In the genomic region with DNA sequence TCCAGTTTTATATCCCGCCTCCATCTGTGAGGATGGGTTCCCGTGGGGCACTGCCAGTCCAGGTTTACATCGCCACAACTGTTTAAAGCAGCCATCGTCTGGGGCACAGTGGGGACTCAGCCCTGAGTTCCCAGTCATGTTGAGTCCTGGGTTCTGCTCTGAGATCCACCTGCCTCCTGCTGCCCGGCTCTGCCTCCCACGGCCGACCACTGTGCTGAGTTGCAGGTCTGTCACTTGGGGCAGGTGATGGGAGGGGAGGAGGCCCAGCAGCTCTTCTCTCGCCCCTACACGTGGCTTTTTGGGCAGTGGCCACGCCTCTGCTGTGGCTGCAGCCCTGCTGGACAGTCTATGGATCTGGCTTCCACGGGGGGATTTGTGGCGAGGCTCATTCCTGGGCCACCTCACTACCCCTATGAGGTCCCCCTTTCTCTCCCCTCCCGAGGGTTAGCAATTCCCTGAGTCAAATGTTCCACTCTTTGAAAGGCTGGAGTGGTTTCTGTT, we compare ENCODE assay signal across 24 cellular contexts.
DNase-seq lines count a peak whose midpoint lies in the region; ATAC-seq and TF ChIP-seq lines count a peak whose summit lies in the region.
"Had no signal": no experiment of that assay in that cellular context is flagged by ENCODE, and none has a peak within 500 bp of the region (broad histone marks: within the 10 kb centered on the region; RNA-seq: fewer than 3 reads in every experiment).

No MANE protein-coding gene starts in this region.

- intact Hi-C loops in left cardiac atrium (cut with DNase I): no loop called here

- H3K4me3 ChIP-seq in mesenchymal stem cell (ENCODE audit: insufficient read depth in 1 of 2, low read depth in 1 of 2, low read length in 2 of 2): no peak overlapping the region
- H3K4me3 ChIP-seq in effector memory CD4-positive, alpha-beta T cell (ENCODE audit: insufficient read depth, low read depth, low read length, poor library complexity, severe bottlenecking): no peak overlapping the region
- H3K4me3 ChIP-seq: GM23338, K562, thyroid gland had no signal

- H3K27ac ChIP-seq in mesenchymal stem cell (ENCODE audit: low read length, poor library complexity, severe bottlenecking): no peak overlapping the region
- H3K27ac ChIP-seq in effector memory CD4-positive, alpha-beta T cell (ENCODE audit: insufficient read depth, low read length, poor library complexity, severe bottlenecking): no peak overlapping the region
- H3K27ac ChIP-seq: thyroid gland had no signal

- H3K27me3 Mint-ChIP-seq in osteocyte (ENCODE audit: unreplicated experiment): no peaks in the 10 kb centered on the region
- peaks cover 4 to 6% of the 10 kb centered on the region in 2 donors for H3K27me3 Mint-ChIP-seq in stimulated activated naive B cell treated with anti-CD40 and anti-IgM and Interleukin-4, amounts not matched to agents 10 μg/mL and 1 μg/mL and 100 μg/mL, for 72 hours
- H3K27me3 Mint-ChIP-seq: brain had no signal

- H3K9me3 Mint-ChIP-seq in osteocyte (ENCODE audit: unreplicated experiment): no peaks in the 10 kb centered on the region
- H3K9me3 Mint-ChIP-seq in stimulated activated naive B cell treated with anti-CD40 and anti-IgM and Interleukin-4, amounts not matched to agents 10 μg/mL and 1 μg/mL and 100 μg/mL, for 72 hours: peaks cover 0 to 2% of the 10 kb centered on the region in 2 donors
- H3K9me3 Mint-ChIP-seq: GM23338 had no signal

- H3K27ac Mint-ChIP-seq in osteocyte (ENCODE audit: unreplicated experiment): no peak overlapping the region
- no peak overlapping the region for H3K27ac Mint-ChIP-seq in stimulated activated naive B cell treated with anti-CD40 and anti-IgM and Interleukin-4, amounts not matched to agents 10 μg/mL and 1 μg/mL and 100 μg/mL, for 72 hours
- H3K27ac Mint-ChIP-seq: GM23338 had no signal

- no peak overlapping the region for H2BK5ac ChIP-seq in mesenchymal stem cell (ENCODE audit: low read depth, low read length, poor library complexity, severe bottlenecking)

- H3K4me1 Mint-ChIP-seq in osteocyte (ENCODE audit: unreplicated experiment): peaks cover 2% of the 10 kb centered on the region
- H3K4me1 Mint-ChIP-seq in stimulated activated naive B cell treated with anti-CD40 and anti-IgM and Interleukin-4, amounts not matched to agents 10 μg/mL and 1 μg/mL and 100 μg/mL, for 72 hours: peaks cover 30 to 37% of the 10 kb centered on the region in 2 donors
- H3K4me1 Mint-ChIP-seq: GM23338 had no signal

- H3K4me3 Mint-ChIP-seq in osteocyte (ENCODE audit: unreplicated experiment): no peak overlapping the region
- no peak overlapping the region for H3K4me3 Mint-ChIP-seq in stimulated activated naive B cell treated with anti-CD40 and anti-IgM and Interleukin-4, amounts not matched to agents 10 μg/mL and 1 μg/mL and 100 μg/mL, for 72 hours
- H3K4me3 Mint-ChIP-seq: brain, GM23338 had no signal

- no peaks in the 10 kb centered on the region for H3K36me3 Mint-ChIP-seq in osteocyte (ENCODE audit: unreplicated experiment)
- no peaks in the 10 kb centered on the region for H3K36me3 Mint-ChIP-seq in stimulated activated naive B cell treated with anti-CD40 and anti-IgM and Interleukin-4, amounts not matched to agents 10 μg/mL and 1 μg/mL and 100 μg/mL, for 72 hours
- H3K36me3 Mint-ChIP-seq: brain had no signal

- H3K4ac ChIP-seq in mesenchymal stem cell (ENCODE audit: low read depth in 1 of 2, low read length in 2 of 2): no peak overlapping the region

- H3K9me3 ChIP-seq in mesenchymal stem cell (ENCODE audit: control insufficient read depth, low read length): no peaks in the 10 kb centered on the region
- H3K9me3 ChIP-seq in effector memory CD4-positive, alpha-beta T cell (ENCODE audit: control insufficient read depth, low read length): no peaks in the 10 kb centered on the region
- H3K9me3 ChIP-seq: thyroid gland had no signal

- H4K8ac ChIP-seq in mesenchymal stem cell (ENCODE audit: low read length): no peak overlapping the region

- peak; percentile 43 for DNase-seq in activated effector memory CD4-positive, alpha-beta T cell treated with anti-CD3 and anti-CD28 coated beads, Interleukin-2, amount 50 U/mL, for 16 hours
- no peak for DNase-seq in activated effector memory CD4-positive, alpha-beta T cell treated with Interleukin-2 at 50 U/mL for 16 hours
- DNase-seq in left cardiac atrium (peak; percentile 7), osteocyte (ENCODE audit: extremely low spot score, unreplicated experiment) (peak; percentile 66), mesenchymal stem cell (no peak), NCI-H524 treated with DMSO at 0.1 percent for 48 hours (lab: John Stamatoyannopoulos, UW) (no peak)
- no peak for DNase-seq in stimulated activated naive B cell treated with anti-CD40 and anti-IgM and Interleukin-4, amounts not matched to agents 10 μg/mL and 1 μg/mL and 100 μg/mL, for 72 hours
- DNase-seq in effector memory CD4-positive, alpha-beta T cell: no peak
- DNase-seq: activated CD4-positive, alpha-beta T cell treated with anti-CD3 and anti-CD28 coated beads, Interleukin-2, amount 50 U/mL, for 48 hours; activated naive CD4-positive, alpha-beta T cell; DMS79; GF-D8; mammary epithelial cell; MM.1S; NCI-H1417 treated with DMSO at 0.1 percent for 48 hours; NCI-H446 treated with DMSO at 0.1 percent for 48 hours; SHP77 treated with DMSO at 0.1 percent for 48 hours; stimulated activated CD4-positive, alpha-beta T cell treated with anti-CD3 and anti-CD28 coated beads, Interleukin-12 subunit alpha, Interleukin-12 subunit beta, amount 100 ng/mL, for 4 hours; stimulated activated CD4-positive, alpha-beta T cell treated with anti-CD3 and anti-CD28 coated beads, Interleukin-4, amount 100 ng/mL, for 4 hours; stimulated activated naive CD4-positive, alpha-beta T cell treated with Interleukin-2 at 50 U/mL for 16 hours had no signal

- no peak overlapping the region for H2AFZ ChIP-seq in mesenchymal stem cell (ENCODE audit: low read depth, low read length)
- H2AFZ ChIP-seq: GM23338 had no signal

- ATAC-seq in left cardiac atrium: no peak
- ATAC-seq in stimulated activated naive B cell treated with anti-CD40 and anti-IgM and Interleukin-4, amounts not matched to agents 10 μg/mL and 1 μg/mL and 100 μg/mL, for 72 hours (replicated peaks): no peak
- ATAC-seq: GM23338, K562 had no signal

- H2BK12ac ChIP-seq in mesenchymal stem cell (ENCODE audit: low read length in 2 of 2): no peak overlapping the region

- H3K27me3 ChIP-seq in mesenchymal stem cell (ENCODE audit: control insufficient read depth in 1 of 2, insufficient read depth in 1 of 2, low read length in 2 of 2): peaks cover 0 to 12% of the 10 kb centered on the region in 2 experiments
- no peaks in the 10 kb centered on the region for H3K27me3 ChIP-seq in effector memory CD4-positive, alpha-beta T cell (replicated peaks; ENCODE audit: control insufficient read depth, insufficient read depth, low read length, poor library complexity, severe bottlenecking)
- H3K27me3 ChIP-seq: thyroid gland had no signal

- H3K79me1 ChIP-seq in mesenchymal stem cell (replicated peaks; ENCODE audit: low read length, poor library complexity, severe bottlenecking): no peaks in the 10 kb centered on the region

- H3K9ac ChIP-seq in mesenchymal stem cell (ENCODE audit: low read length): no peak overlapping the region

- H3K18ac ChIP-seq in mesenchymal stem cell (ENCODE audit: low read depth in 1 of 2, low read length in 2 of 2): no peak overlapping the region

- H3K4me1 ChIP-seq in mesenchymal stem cell (ENCODE audit: control insufficient read depth, insufficient read depth, low read depth, low read length): peaks cover 4% of the 10 kb centered on the region
- peaks cover 5% of the 10 kb centered on the region for H3K4me1 ChIP-seq in effector memory CD4-positive, alpha-beta T cell (ENCODE audit: control insufficient read depth, insufficient read depth, low read length, poor library complexity, severe bottlenecking)
- H3K4me1 ChIP-seq: thyroid gland had no signal

- H2AK5ac ChIP-seq in mesenchymal stem cell (ENCODE audit: low read length, severe bottlenecking): no peak overlapping the region

- H3K23ac ChIP-seq in mesenchymal stem cell (ENCODE audit: low read length in 2 of 2): no peak overlapping the region

- TF ChIP-seq CTCF in osteocyte (IDR thresholded peaks at IDR 0.05): no peak

- H3K4me2 ChIP-seq in mesenchymal stem cell (ENCODE audit: low read length, poor library complexity, severe bottlenecking): no peak overlapping the region
- H3K4me2 ChIP-seq: GM23338 had no signal

- no peak overlapping the region for H4K91ac ChIP-seq in mesenchymal stem cell (ENCODE audit: low read length)

- H2BK120ac ChIP-seq in mesenchymal stem cell (ENCODE audit: low read depth, low read length): no peak overlapping the region

- no peak overlapping the region for H3K14ac ChIP-seq in mesenchymal stem cell (ENCODE audit: low read length in 2 of 2)

- no peaks in the 10 kb centered on the region for H3K36me3 ChIP-seq in mesenchymal stem cell (ENCODE audit: control insufficient read depth in 1 of 2, insufficient read depth in 2 of 2, low read depth in 1 of 2, low read length in 2 of 2)
- H3K36me3 ChIP-seq in effector memory CD4-positive, alpha-beta T cell (ENCODE audit: control insufficient read depth, insufficient read depth, low read length): no peaks in the 10 kb centered on the region
- H3K36me3 ChIP-seq: thyroid gland had no signal

- H2BK15ac ChIP-seq in mesenchymal stem cell (ENCODE audit: low read depth, poor library complexity, severe bottlenecking): no peak overlapping the region

- WGBS in mesenchymal stem cell: 80% methylated on average over 13 of the region's 13 CpGs

Comparison
In these comparisons a context has a peak if more than half of its experiments do, and no peak if none do; other contexts are left out.
1. DNase-seq: peak in activated effector memory CD4-positive, alpha-beta T cell treated with anti-CD3 and anti-CD28 coated beads, Interleukin-2, amount 50 U/mL, for 16 hours (single experiment), left cardiac atrium (single experiment) and osteocyte (single experiment); none in activated effector memory CD4-positive, alpha-beta T cell treated with Interleukin-2 at 50 U/mL for 16 hours (single experiment), mesenchymal stem cell (single experiment), NCI-H524 treated with DMSO at 0.1 percent for 48 hours (single experiment), stimulated activated naive B cell treated with anti-CD40 and anti-IgM and Interleukin-4, amounts not matched to agents 10 μg/mL and 1 μg/mL and 100 μg/mL, for 72 hours (single experiment) and effector memory CD4-positive, alpha-beta T cell (0 of 3).